1 cellular context compared by ENCODE assay signal in genomic region chr3:169662215-169663070, GRCh38.
TF ChIP-seq lines count a peak whose summit lies in the region.

No MANE protein-coding gene starts in this region.

TF ChIP-seq in K562, 482 proteins besides CTCF, POLR2A, EP300 and RAD21 (continued from another document and continues in another):
- TF ChIP-seq, protein P1, sequence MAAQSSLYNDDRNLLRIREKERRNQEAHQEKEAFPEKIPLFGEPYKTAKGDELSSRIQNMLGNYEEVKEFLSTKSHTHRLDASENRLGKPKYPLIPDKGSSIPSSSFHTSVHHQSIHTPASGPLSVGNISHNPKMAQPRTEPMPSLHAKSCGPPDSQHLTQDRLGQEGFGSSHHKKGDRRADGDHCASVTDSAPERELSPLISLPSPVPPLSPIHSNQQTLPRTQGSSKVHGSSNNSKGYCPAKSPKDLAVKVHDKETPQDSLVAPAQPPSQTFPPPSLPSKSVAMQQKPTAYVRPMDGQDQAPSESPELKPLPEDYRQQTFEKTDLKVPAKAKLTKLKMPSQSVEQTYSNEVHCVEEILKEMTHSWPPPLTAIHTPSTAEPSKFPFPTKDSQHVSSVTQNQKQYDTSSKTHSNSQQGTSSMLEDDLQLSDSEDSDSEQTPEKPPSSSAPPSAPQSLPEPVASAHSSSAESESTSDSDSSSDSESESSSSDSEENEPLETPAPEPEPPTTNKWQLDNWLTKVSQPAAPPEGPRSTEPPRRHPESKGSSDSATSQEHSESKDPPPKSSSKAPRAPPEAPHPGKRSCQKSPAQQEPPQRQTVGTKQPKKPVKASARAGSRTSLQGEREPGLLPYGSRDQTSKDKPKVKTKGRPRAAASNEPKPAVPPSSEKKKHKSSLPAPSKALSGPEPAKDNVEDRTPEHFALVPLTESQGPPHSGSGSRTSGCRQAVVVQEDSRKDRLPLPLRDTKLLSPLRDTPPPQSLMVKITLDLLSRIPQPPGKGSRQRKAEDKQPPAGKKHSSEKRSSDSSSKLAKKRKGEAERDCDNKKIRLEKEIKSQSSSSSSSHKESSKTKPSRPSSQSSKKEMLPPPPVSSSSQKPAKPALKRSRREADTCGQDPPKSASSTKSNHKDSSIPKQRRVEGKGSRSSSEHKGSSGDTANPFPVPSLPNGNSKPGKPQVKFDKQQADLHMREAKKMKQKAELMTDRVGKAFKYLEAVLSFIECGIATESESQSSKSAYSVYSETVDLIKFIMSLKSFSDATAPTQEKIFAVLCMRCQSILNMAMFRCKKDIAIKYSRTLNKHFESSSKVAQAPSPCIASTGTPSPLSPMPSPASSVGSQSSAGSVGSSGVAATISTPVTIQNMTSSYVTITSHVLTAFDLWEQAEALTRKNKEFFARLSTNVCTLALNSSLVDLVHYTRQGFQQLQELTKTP (IDR thresholded peaks at IDR 0.05; ENCODE audit: low read depth in 1 of 2, partially characterized antibody in 2 of 2) = no peak
- no peak for TF ChIP-seq ERF (CRISPR knock-in tag; IDR thresholded peaks at IDR 0.05)
- TF ChIP-seq RCOR1 (IDR thresholded peaks at IDR 0.05; ENCODE audit: borderline replicate concordance in 1 of 2, low read depth in 2 of 2, low read length in 2 of 2) = peak in 1 of 2 experiments; percentile 15; a peak in 1 of 4 replicates
- peak; percentile 19; the same call in 1 of the 2 replicates for TF ChIP-seq SMC3 (conservative IDR thresholded peaks at IDR 0.05; ENCODE audit: insufficient read depth, low read depth, low read length)
- no peak for TF ChIP-seq OTX1 (CRISPR knock-in tag; IDR thresholded peaks at IDR 0.05)
- no peak for TF ChIP-seq IFI16 (CRISPR knock-in tag; IDR thresholded peaks at IDR 0.05)
- TF ChIP-seq ZNF431 (CRISPR knock-in tag; IDR thresholded peaks at IDR 0.05) = 0 out of 2 replicates have a peak, but pooled peaks have one; percentile 30
- TF ChIP-seq CBX8 (IDR thresholded peaks at IDR 0.05; ENCODE audit: borderline replicate concordance, extremely low read depth, low read depth, low read length, poor library complexity, severe bottlenecking) = no peak
- no peak for TF ChIP-seq HNRNPUL1 (IDR thresholded peaks at IDR 0.05; ENCODE audit: low read length)
- no peak for TF ChIP-seq DLX4 (CRISPR knock-in tag; IDR thresholded peaks at IDR 0.05)
- no peak; the same call in 1 of the 2 replicates for TF ChIP-seq ZBTB7A (IDR thresholded peaks at IDR 0.05; ENCODE audit: borderline replicate concordance, control insufficient read depth, low read depth, low read length)
- TF ChIP-seq, protein P2, sequence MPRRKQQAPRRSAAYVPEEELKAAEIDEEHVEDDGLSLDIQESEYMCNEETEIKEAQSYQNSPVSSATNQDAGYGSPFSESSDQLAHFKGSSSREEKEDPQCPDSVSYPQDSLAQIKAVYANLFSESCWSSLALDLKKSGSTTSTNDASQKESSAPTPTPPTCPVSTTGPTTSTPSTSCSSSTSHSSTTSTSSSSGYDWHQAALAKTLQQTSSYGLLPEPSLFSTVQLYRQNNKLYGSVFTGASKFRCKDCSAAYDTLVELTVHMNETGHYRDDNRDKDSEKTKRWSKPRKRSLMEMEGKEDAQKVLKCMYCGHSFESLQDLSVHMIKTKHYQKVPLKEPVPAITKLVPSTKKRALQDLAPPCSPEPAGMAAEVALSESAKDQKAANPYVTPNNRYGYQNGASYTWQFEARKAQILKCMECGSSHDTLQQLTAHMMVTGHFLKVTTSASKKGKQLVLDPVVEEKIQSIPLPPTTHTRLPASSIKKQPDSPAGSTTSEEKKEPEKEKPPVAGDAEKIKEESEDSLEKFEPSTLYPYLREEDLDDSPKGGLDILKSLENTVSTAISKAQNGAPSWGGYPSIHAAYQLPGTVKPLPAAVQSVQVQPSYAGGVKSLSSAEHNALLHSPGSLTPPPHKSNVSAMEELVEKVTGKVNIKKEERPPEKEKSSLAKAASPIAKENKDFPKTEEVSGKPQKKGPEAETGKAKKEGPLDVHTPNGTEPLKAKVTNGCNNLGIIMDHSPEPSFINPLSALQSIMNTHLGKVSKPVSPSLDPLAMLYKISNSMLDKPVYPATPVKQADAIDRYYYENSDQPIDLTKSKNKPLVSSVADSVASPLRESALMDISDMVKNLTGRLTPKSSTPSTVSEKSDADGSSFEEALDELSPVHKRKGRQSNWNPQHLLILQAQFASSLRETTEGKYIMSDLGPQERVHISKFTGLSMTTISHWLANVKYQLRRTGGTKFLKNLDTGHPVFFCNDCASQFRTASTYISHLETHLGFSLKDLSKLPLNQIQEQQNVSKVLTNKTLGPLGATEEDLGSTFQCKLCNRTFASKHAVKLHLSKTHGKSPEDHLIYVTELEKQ (CRISPR knock-in tag; IDR thresholded peaks at IDR 0.05) = no peak
- 0 out of 2 replicates have a peak, but pooled peaks have one; percentile 33 for TF ChIP-seq HNRNPL (IDR thresholded peaks at IDR 0.05; ENCODE audit: low read depth, low read length)
- no peak for TF ChIP-seq EZH2 (IDR thresholded peaks at IDR 0.05; ENCODE audit: borderline replicate concordance, low read depth, low read length)
- TF ChIP-seq, protein P3, sequence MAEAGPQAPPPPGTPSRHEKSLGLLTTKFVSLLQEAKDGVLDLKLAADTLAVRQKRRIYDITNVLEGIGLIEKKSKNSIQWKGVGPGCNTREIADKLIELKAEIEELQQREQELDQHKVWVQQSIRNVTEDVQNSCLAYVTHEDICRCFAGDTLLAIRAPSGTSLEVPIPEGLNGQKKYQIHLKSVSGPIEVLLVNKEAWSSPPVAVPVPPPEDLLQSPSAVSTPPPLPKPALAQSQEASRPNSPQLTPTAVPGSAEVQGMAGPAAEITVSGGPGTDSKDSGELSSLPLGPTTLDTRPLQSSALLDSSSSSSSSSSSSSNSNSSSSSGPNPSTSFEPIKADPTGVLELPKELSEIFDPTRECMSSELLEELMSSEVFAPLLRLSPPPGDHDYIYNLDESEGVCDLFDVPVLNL (CRISPR knock-in tag; IDR thresholded peaks at IDR 0.05; ENCODE audit: low read depth) = no peak
- no peak for TF ChIP-seq ZNF217 (CRISPR knock-in tag; IDR thresholded peaks at IDR 0.05)
- TF ChIP-seq, protein P4, sequence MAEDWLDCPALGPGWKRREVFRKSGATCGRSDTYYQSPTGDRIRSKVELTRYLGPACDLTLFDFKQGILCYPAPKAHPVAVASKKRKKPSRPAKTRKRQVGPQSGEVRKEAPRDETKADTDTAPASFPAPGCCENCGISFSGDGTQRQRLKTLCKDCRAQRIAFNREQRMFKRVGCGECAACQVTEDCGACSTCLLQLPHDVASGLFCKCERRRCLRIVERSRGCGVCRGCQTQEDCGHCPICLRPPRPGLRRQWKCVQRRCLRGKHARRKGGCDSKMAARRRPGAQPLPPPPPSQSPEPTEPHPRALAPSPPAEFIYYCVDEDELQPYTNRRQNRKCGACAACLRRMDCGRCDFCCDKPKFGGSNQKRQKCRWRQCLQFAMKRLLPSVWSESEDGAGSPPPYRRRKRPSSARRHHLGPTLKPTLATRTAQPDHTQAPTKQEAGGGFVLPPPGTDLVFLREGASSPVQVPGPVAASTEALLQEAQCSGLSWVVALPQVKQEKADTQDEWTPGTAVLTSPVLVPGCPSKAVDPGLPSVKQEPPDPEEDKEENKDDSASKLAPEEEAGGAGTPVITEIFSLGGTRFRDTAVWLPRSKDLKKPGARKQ (CRISPR knock-in tag; IDR thresholded peaks at IDR 0.05) = no peak
- no peak for TF ChIP-seq ETV6 (IDR thresholded peaks at IDR 0.05; ENCODE audit: borderline replicate concordance in 1 of 2, low read depth in 2 of 2, low read length in 1 of 2)
- no peak for TF ChIP-seq ETV6 (CRISPR knock-in tag; IDR thresholded peaks at IDR 0.05; ENCODE audit: borderline replicate concordance)
- TF ChIP-seq CC2D1A (IDR thresholded peaks at IDR 0.05) = no peak
- no peak for TF ChIP-seq CHD7 (IDR thresholded peaks at IDR 0.05; ENCODE audit: low read depth, low read length)
- TF ChIP-seq SPI1 (IDR thresholded peaks at IDR 0.05; ENCODE audit: borderline replicate concordance, low read depth, low read length) = no peak
- TF ChIP-seq JUND (IDR thresholded peaks at IDR 0.05; ENCODE audit: borderline replicate concordance, low read depth, low read length) = peak; percentile 7; the same call in 1 of the 2 replicates
- TF ChIP-seq JUND (tag; IDR thresholded peaks at IDR 0.05; ENCODE audit: borderline replicate concordance, low read depth, low read length) = no peak
- no peak for TF ChIP-seq ZNF785 (CRISPR knock-in tag; IDR thresholded peaks at IDR 0.05)
- peak; percentile 37; the same call in 1 of the 2 replicates for TF ChIP-seq CREM (IDR thresholded peaks at IDR 0.05; ENCODE audit: low read depth)
- TF ChIP-seq ZNF146 (CRISPR knock-in tag; IDR thresholded peaks at IDR 0.05; ENCODE audit: unreplicated experiment) = no peak
- TF ChIP-seq EHMT2 (IDR thresholded peaks at IDR 0.05) = no peak
- no peak for TF ChIP-seq ZNF57 (CRISPR knock-in tag; IDR thresholded peaks at IDR 0.05)
- no peak for TF ChIP-seq CBX5 (IDR thresholded peaks at IDR 0.05; ENCODE audit: borderline replicate concordance, low read depth)
- no peak for TF ChIP-seq ZNF778 (CRISPR knock-in tag; IDR thresholded peaks at IDR 0.05)
- no peak for TF ChIP-seq ZNF551 (CRISPR knock-in tag; IDR thresholded peaks at IDR 0.05)
- TF ChIP-seq, protein P5, sequence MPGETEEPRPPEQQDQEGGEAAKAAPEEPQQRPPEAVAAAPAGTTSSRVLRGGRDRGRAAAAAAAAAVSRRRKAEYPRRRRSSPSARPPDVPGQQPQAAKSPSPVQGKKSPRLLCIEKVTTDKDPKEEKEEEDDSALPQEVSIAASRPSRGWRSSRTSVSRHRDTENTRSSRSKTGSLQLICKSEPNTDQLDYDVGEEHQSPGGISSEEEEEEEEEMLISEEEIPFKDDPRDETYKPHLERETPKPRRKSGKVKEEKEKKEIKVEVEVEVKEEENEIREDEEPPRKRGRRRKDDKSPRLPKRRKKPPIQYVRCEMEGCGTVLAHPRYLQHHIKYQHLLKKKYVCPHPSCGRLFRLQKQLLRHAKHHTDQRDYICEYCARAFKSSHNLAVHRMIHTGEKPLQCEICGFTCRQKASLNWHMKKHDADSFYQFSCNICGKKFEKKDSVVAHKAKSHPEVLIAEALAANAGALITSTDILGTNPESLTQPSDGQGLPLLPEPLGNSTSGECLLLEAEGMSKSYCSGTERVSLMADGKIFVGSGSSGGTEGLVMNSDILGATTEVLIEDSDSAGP (CRISPR knock-in tag; IDR thresholded peaks at IDR 0.05) = no peak
- TF ChIP-seq RBM25 (IDR thresholded peaks at IDR 0.05; ENCODE audit: low read depth, low read length, severe bottlenecking) = no peak
